33 cellular contexts compared by ENCODE assay signal in genomic region chr4:8079916-8080753, GRCh38.
DNase-seq lines count a peak whose midpoint lies in the region; ATAC-seq, FAIRE-seq and TF ChIP-seq lines count a peak whose summit lies in the region.
"Had no signal": no experiment of that assay in that cellular context is flagged by ENCODE, and none has a peak within 500 bp of the region (broad histone marks: within the 10 kb centered on the region; RNA-seq: fewer than 3 reads in every experiment).

No MANE protein-coding gene starts in this region.

- H3K23ac ChIP-seq in H9 (ENCODE audit: insufficient read length, low read depth, low read length), result no peak overlapping the region
- H3K23ac ChIP-seq in H1 (ENCODE audit: insufficient read length), result no peak overlapping the region

- H3K4me3 Mint-ChIP-seq in H9, result no peak overlapping the region
- H3K4me3 Mint-ChIP-seq: activated T-cell treated with anti-CD3 and anti-CD28 coated beads, Interleukin-2, amount 50 U/mL, for 4 hours; CD4-positive, alpha-beta T cell; natural killer cell treated with Interleukin-12 subunit alpha and Interleukin-12 subunit beta and Interleukin-15 and Interleukin-18, amount 100 ng/mL, for 72 hours had no signal

- H3K9me3 ChIP-seq in H9 (ENCODE audit: control insufficient read depth, low read depth, low read length) (no peaks in the 10 kb centered on the region), H1 (ENCODE audit: insufficient read depth in 2 of 2, low read depth in 1 of 2, low read length in 1 of 2) (no peaks in the 10 kb centered on the region), iPS-20b (ENCODE audit: insufficient read depth, low read depth, low read length) (no peaks in the 10 kb centered on the region), prostate gland (no peaks in the 10 kb centered on the region)
- H3K9me3 ChIP-seq: adrenal gland, body of pancreas, gastroesophageal sphincter, mucosa of descending colon, thoracic aorta, vagina had no signal

- no peak overlapping the region for H2BK15ac ChIP-seq in H9 (ENCODE audit: low read depth, low read length)
- no peak overlapping the region for H2BK15ac ChIP-seq in H1 (ENCODE audit: low read length)

- no peaks in the 10 kb centered on the region; a peak in 1 of 7 replicates for H3K36me3 Mint-ChIP-seq in H9 (ENCODE audit: insufficient read depth in 1 of 3, low read depth in 3 of 3)
- H3K36me3 Mint-ChIP-seq: natural killer cell treated with Interleukin-12 subunit alpha and Interleukin-12 subunit beta and Interleukin-15 and Interleukin-18, amount 100 ng/mL, for 72 hours had no signal

- H2BK12ac ChIP-seq in H9 (ENCODE audit: insufficient read length, low read depth, low read length) (no peak overlapping the region), H1 (ENCODE audit: low read depth, low read length) (peak overlapping the region; percentile 39; the same call in 1 of the 2 replicates)

- no peak overlapping the region for H3K4me3 ChIP-seq in H1 (ENCODE audit: extremely low read depth in 1 of 4, insufficient read depth in 2 of 4, low read depth in 3 of 4, low read length in 4 of 4)
- no peak overlapping the region for H3K4me3 ChIP-seq in iPS-20b (ENCODE audit: low read length)
- H3K4me3 ChIP-seq in prostate gland, result no peak overlapping the region
- H3K4me3 ChIP-seq: adrenal gland, body of pancreas, gastroesophageal sphincter, GM12878, GM23248, mucosa of descending colon, thoracic aorta, vagina had no signal

- peak overlapping the region in 1 of 3 experiments; percentile 95; a peak in 1 of 7 replicates for H3K27ac Mint-ChIP-seq in H9
- H3K27ac Mint-ChIP-seq: CD4-positive, alpha-beta T cell; natural killer cell treated with Interleukin-12 subunit alpha and Interleukin-12 subunit beta and Interleukin-15 and Interleukin-18, amount 100 ng/mL, for 72 hours had no signal

- ATAC-seq in GM18511 (IDR thresholded peaks at IDR 0.05; ENCODE audit: unreplicated experiment) (no peak), foreskin keratinocyte (no peak)
- ATAC-seq: activated T-cell treated with anti-CD3 and anti-CD28 coated beads, Interleukin-2, amount 50 U/mL, for 4 hours; body of pancreas; gastroesophageal sphincter; GM12878; HepG2; stimulated activated naive CD8-positive, alpha-beta T cell treated with anti-CD3 and anti-CD28 coated beads, Interleukin-15, Interleukin-2, amounts not matched to agents 100 U/mL and 50 U/mL, for 24 hours had no signal

- H3K4me1 ChIP-seq in H9 (ENCODE audit: insufficient read depth, low read length) (peaks cover 2% of the 10 kb centered on the region; the same call in 1 of the 2 replicates), H1 (replicated peaks in 1 of 4; ENCODE audit: control insufficient read depth in 3 of 4, insufficient read depth in 4 of 4, low read length in 3 of 4) (peaks cover 4 to 8% (median 7%) of the 10 kb centered on the region in 4 experiments; a peak in 6 of 7 replicates), iPS-20b (ENCODE audit: insufficient read depth, low read length) (peaks cover 9% of the 10 kb centered on the region; the same call in 1 of the 2 replicates), prostate gland (replicated peaks) (no peaks in the 10 kb centered on the region), foreskin keratinocyte (no peaks in the 10 kb centered on the region)
- H3K4me1 ChIP-seq: adrenal gland, body of pancreas, gastroesophageal sphincter, parathyroid adenoma, vagina had no signal

- DNase-seq in H9 (no peak), H1 (ENCODE audit: low read depth in 1 of 2, low spot score in 2 of 2) (no peak), retina (peak; percentile 45), prostate gland (ENCODE audit: low spot score) (no peak), iPS-NIHi11 (ENCODE audit: low spot score) (no peak), foreskin keratinocyte (no peak)
- DNase-seq: activated CD4-positive, alpha-beta T cell treated with anti-CD3 and anti-CD28 coated beads, Interleukin-2, amount 50 U/mL, for 1 hour; activated naive CD4-positive, alpha-beta T cell; activated T-cell treated with anti-CD3 and anti-CD28 coated beads, Interleukin-2, amount 50 U/mL, for 4 hours; CD4-positive, alpha-beta T cell; GM23248; islet precursor cell; Kasumi-1; NCI-H1092 treated with DMSO at 0.1 percent for 48 hours; NCI-H1930; NCI-H526; SIG-M5; stimulated activated naive CD8-positive, alpha-beta T cell treated with anti-CD3 and anti-CD28 coated beads, Interleukin-15, Interleukin-2, amounts not matched to agents 100 U/mL and 50 U/mL, for 24 hours; SW 1271; T1000; WERI-Rb-1 had no signal

- H2AK5ac ChIP-seq in H9 (ENCODE audit: insufficient read length, low read length), result no peak overlapping the region
- H2AK5ac ChIP-seq in H1 (ENCODE audit: low read depth, low read length), result peak overlapping the region; percentile 60; the same call in 1 of the 2 replicates

- intact Hi-C loops in prostate gland (cut with DNase I), result no loop called here

- POLR2A ChIA-PET in H1 (lab: Charles Lee; ENCODE audit: partially characterized antibody), result interaction anchor here (1.2 to 1.6 kb wide), 2 partner anchors 12 to 19 kb away, joined by 3 to 5 read pairs; no protein-coding TSS in a partner anchor

- FAIRE-seq in H1 (lab: Jason Lieb, UNC), result no peak
- FAIRE-seq: GM12878, HepG2 had no signal

- no peak overlapping the region for H4K91ac ChIP-seq in H9 (ENCODE audit: insufficient read length, low read depth, low read length)
- no peak overlapping the region for H4K91ac ChIP-seq in H1 (replicated peaks; ENCODE audit: insufficient read length, low read length)

- H3K79me1 ChIP-seq in H9 (ENCODE audit: insufficient read depth, low read depth, low read length, poor library complexity, severe bottlenecking) (no peaks in the 10 kb centered on the region), H1 (ENCODE audit: low read depth, low read length) (no peaks in the 10 kb centered on the region)

- H3K14ac ChIP-seq in H9 (ENCODE audit: insufficient read depth, low read length) (0 out of 2 replicates have a peak overlapping the region, but pooled peaks have one; percentile 60), H1 (ENCODE audit: insufficient read length) (no peak overlapping the region)

- no peak overlapping the region for H3K4ac ChIP-seq in H9 (ENCODE audit: low read depth, low read length)
- H3K4ac ChIP-seq in H1 (replicated peaks; ENCODE audit: insufficient read length, low read depth, low read length), result no peak overlapping the region

- no peak for TF ChIP-seq CTCF in H9 (conservative IDR thresholded peaks at IDR 0.05)
- no peak for TF ChIP-seq CTCF in H1 (IDR thresholded peaks at IDR 0.05; ENCODE audit: control extremely low read depth in 1 of 3, insufficient read depth in 1 of 3, low read depth in 1 of 3, low read length in 3 of 3)
- no peak for TF ChIP-seq CTCF in prostate gland (IDR thresholded peaks at IDR 0.05)
- TF ChIP-seq CTCF in foreskin keratinocyte (conservative IDR thresholded peaks at IDR 0.05), result no peak

- H3K23me2 ChIP-seq in H9 (ENCODE audit: insufficient read length, low read depth, low read length, poor library complexity, severe bottlenecking) (no peaks in the 10 kb centered on the region), H1 (ENCODE audit: low read depth, low read length) (no peaks in the 10 kb centered on the region; the same call in 1 of the 2 replicates)

- H4K8ac ChIP-seq in H9 (replicated peaks; ENCODE audit: insufficient read length, low read depth, low read length) (no peak overlapping the region), H1 (ENCODE audit: extremely low read depth, insufficient read depth, low read length) (no peak overlapping the region)

- CTCF ChIA-PET in H1 (lab: Charles Lee; ENCODE audit: partially characterized antibody), result interaction anchor here (0.6 to 1.8 kb wide), 14 partner anchors 10 to 432 kb away, joined by 3 to 6 read pairs (median 3); no protein-coding TSS in a partner anchor

- peak overlapping the region; percentile 18 for H3K4me2 ChIP-seq in H9 (ENCODE audit: insufficient read depth, insufficient read length, low read length)
- H3K4me2 ChIP-seq in H1 (ENCODE audit: insufficient read depth in 1 of 2, low read depth in 2 of 2, low read length in 2 of 2), result peak overlapping the region in 1 of 2 experiments; percentile 8; a peak in 1 of 4 replicates

- H3K4me1 Mint-ChIP-seq in H9, result peaks cover 18 to 29% of the 10 kb centered on the region in 2 experiments

- TF ChIP-seq POLR2A in H1 (IDR thresholded peaks at IDR 0.05; ENCODE audit: control extremely low read depth in 1 of 2, low read depth in 2 of 2, low read length in 2 of 2), result no peak
- TF ChIP-seq POLR2A in prostate gland (IDR thresholded peaks at IDR 0.05), result no peak

- no CpG with 5 or more reads among the region's 21 CpGs for WGBS in H9 (ENCODE audit: extremely low coverage, insufficient read length, low lambda C conversion rate)
- 64% methylated on average over 21 of the region's 21 CpGs; no CpG with 5 or more reads in 1 of the 2 experiments for WGBS in H1 (ENCODE audit: extremely low coverage in 1 of 2, insufficient coverage in 1 of 2, insufficient read length in 1 of 2, insufficient replicate concordance in 2 of 2, low coverage in 1 of 2, low lambda C conversion rate in 2 of 2, missing lambda C conversion rate in 1 of 2), 2 experiments
- 70% methylated on average over 21 of the region's 21 CpGs for WGBS in prostate gland

- H3K18ac ChIP-seq in H9 (ENCODE audit: insufficient read length, low read depth, low read length), result no peak overlapping the region
- H3K18ac ChIP-seq in H1 (ENCODE audit: extremely low read depth, low read length), result no peak overlapping the region; the same call in 1 of the 2 replicates

- H3K27me3 Mint-ChIP-seq in H9 (ENCODE audit: low read depth), result no peaks in the 10 kb centered on the region
- H3K27me3 Mint-ChIP-seq: CD4-positive, alpha-beta T cell had no signal

- H3K36me3 ChIP-seq in H1 (ENCODE audit: control insufficient read depth in 2 of 4, insufficient read depth in 4 of 4, low read length in 3 of 4) (no peaks in the 10 kb centered on the region), iPS-20b (ENCODE audit: insufficient read depth, low read depth, low read length) (no peaks in the 10 kb centered on the region), prostate gland (no peaks in the 10 kb centered on the region)
- H3K36me3 ChIP-seq: adrenal gland, thoracic aorta, vagina, WERI-Rb-1 had no signal

- H3K27me3 ChIP-seq in H9 (ENCODE audit: insufficient read depth, low read length) (no peaks in the 10 kb centered on the region), H1 (replicated peaks in 1 of 4; ENCODE audit: control insufficient read depth in 3 of 4, extremely low read depth in 1 of 4, insufficient read depth in 3 of 4, low read length in 3 of 4) (no peaks in the 10 kb centered on the region), iPS-20b (ENCODE audit: insufficient read depth, low read length) (no peaks in the 10 kb centered on the region), prostate gland (replicated peaks; ENCODE audit: insufficient read depth) (no peaks in the 10 kb centered on the region), foreskin keratinocyte (peaks cover 15% of the 10 kb centered on the region)
- H3K27me3 ChIP-seq: adrenal gland, body of pancreas, gastroesophageal sphincter, vagina had no signal

- H2BK20ac ChIP-seq in H9 (ENCODE audit: low read depth, low read length, poor library complexity, severe bottlenecking), result no peak overlapping the region
- H2BK20ac ChIP-seq in H1 (ENCODE audit: low read length), result no peak overlapping the region; the same call in 1 of the 2 replicates

- H3K9me3 Mint-ChIP-seq in H9, result no peaks in the 10 kb centered on the region
- H3K9me3 Mint-ChIP-seq: activated T-cell treated with anti-CD3 and anti-CD28 coated beads, Interleukin-2, amount 50 U/mL, for 4 hours; CD4-positive, alpha-beta T cell; natural killer cell treated with Interleukin-12 subunit alpha and Interleukin-12 subunit beta and Interleukin-15 and Interleukin-18, amount 100 ng/mL, for 72 hours had no signal

- H2BK5ac ChIP-seq in H9 (ENCODE audit: insufficient read length, low read length) (no peak overlapping the region), H1 (ENCODE audit: low read depth, low read length) (peak overlapping the region; percentile 52; the same call in 1 of the 2 replicates)

- no peak overlapping the region for H2BK120ac ChIP-seq in H9 (ENCODE audit: low read depth, low read length, poor library complexity, severe bottlenecking)
- no peak overlapping the region for H2BK120ac ChIP-seq in H1 (replicated peaks; ENCODE audit: low read depth, low read length)

- H3K79me2 ChIP-seq in H9 (ENCODE audit: insufficient read depth, low read length), result no peaks in the 10 kb centered on the region
- no peaks in the 10 kb centered on the region for H3K79me2 ChIP-seq in H1 (ENCODE audit: control insufficient read depth in 1 of 2, insufficient read depth in 2 of 2, low read length in 2 of 2)
- H3K79me2 ChIP-seq: parathyroid adenoma had no signal

- no peak overlapping the region for H3K27ac ChIP-seq in H9 (ENCODE audit: insufficient read length, low read depth, low read length)
- no peak overlapping the region for H3K27ac ChIP-seq in H1 (ENCODE audit: low read depth, low read length)
- H3K27ac ChIP-seq in iPS-20b (ENCODE audit: low read length), result no peak overlapping the region
- H3K27ac ChIP-seq in prostate gland, result no peak overlapping the region
- H3K27ac ChIP-seq in foreskin keratinocyte, result no peak overlapping the region
- H3K27ac ChIP-seq: adrenal gland, body of pancreas, gastroesophageal sphincter, GM23248, parathyroid adenoma, thoracic aorta, vagina, WERI-Rb-1 had no signal

- no peak overlapping the region for H2AFZ ChIP-seq in H9 (ENCODE audit: low read length)
- 0 out of 2 replicates have a peak overlapping the region, but pooled peaks have one; percentile 10 for H2AFZ ChIP-seq in H1 (ENCODE audit: low read length)
- H2AFZ ChIP-seq: GM23248, parathyroid adenoma had no signal

- H3K9ac ChIP-seq in H9 (ENCODE audit: extremely low read depth, insufficient read length, low read length), result no peak overlapping the region
- no peak overlapping the region for H3K9ac ChIP-seq in H1 (replicated peaks in 1 of 4; ENCODE audit: extremely low read depth in 1 of 4, low read depth in 3 of 4, low read length in 3 of 4)
- H3K9ac ChIP-seq in iPS-20b (ENCODE audit: low read depth, low read length), result peak overlapping the region; percentile 34; the same call in 1 of the 2 replicates
- H3K9ac ChIP-seq: GM23248, parathyroid adenoma had no signal

- H3K56ac ChIP-seq in H9 (ENCODE audit: insufficient read length, low read depth, low read length), result no peak overlapping the region
- no peak overlapping the region for H3K56ac ChIP-seq in H1 (replicated peaks; ENCODE audit: insufficient read length, low read depth, low read length)

- no peak for TF ChIP-seq RAD21 in H1 (IDR thresholded peaks at IDR 0.05 in 1 of 2, conservative IDR thresholded peaks at IDR 0.05 in 1 of 2; ENCODE audit: low read depth in 2 of 2, low read length in 2 of 2)

- H3T11ph ChIP-seq in H9 (ENCODE audit: low read length), result no peak overlapping the region

- H4K20me1 ChIP-seq in H9 (ENCODE audit: control insufficient read depth, insufficient read depth, insufficient read length) (no peaks in the 10 kb centered on the region), H1 (replicated peaks in 1 of 2; ENCODE audit: control insufficient read depth in 1 of 2, insufficient read depth in 2 of 2, low read length in 2 of 2) (no peaks in the 10 kb centered on the region)

- no peak overlapping the region for H4K5ac ChIP-seq in H9 (ENCODE audit: insufficient read length, low read depth, low read length)
- no peak overlapping the region for H4K5ac ChIP-seq in H1 (ENCODE audit: insufficient read length, low read depth, low read length)

- TF ChIP-seq EP300 in H1 (IDR thresholded peaks at IDR 0.05; ENCODE audit: borderline replicate concordance in 1 of 2, low read depth in 2 of 2, low read length in 2 of 2), result no peak
